11 cellular contexts compared by ENCODE assay signal in the genomic region with DNA sequence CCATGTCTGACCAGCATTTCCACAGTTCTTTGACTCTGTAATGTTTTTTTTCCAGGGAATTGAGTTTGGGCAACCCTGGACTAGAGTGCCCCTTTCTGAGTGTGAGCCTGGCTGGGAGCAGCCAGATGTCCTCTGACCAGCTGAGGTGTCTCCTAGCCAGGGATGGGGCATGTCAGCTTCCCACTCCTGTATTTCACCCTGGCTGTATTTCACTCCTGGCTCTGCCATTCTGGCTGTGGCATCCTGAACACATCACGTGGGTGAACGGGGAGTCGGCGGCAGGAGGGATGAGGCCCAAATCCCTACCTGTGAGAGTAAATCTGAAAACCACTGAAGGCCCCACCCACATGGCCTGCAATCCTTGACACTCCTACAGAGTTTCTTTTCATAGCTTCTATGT. TPM values are rescaled to one million over a fixed set of nuclear protein-coding genes. Genes with fewer than 3 reads are reported as not detected.
DNase-seq lines count a peak whose midpoint lies in the region; ATAC-seq and TF ChIP-seq lines count a peak whose summit lies in the region.
"Had no signal": no experiment of that assay in that cellular context is flagged by ENCODE, and none has a peak within 500 bp of the region (broad histone marks: within the 10 kb centered on the region; RNA-seq: fewer than 3 reads in every experiment).

No MANE protein-coding gene starts in this region.

- H3K27ac ChIP-seq in SK-N-SH (ENCODE audit: low read depth in 2 of 2, low read length in 1 of 2) (peak overlapping the region; percentile 35 to 73; a peak in 3 of 4 replicates), VCaP (peak overlapping the region; percentile 90), fibroblast of lung (ENCODE audit: insufficient read depth, low read length) (peak overlapping the region; percentile 22)
- H3K27ac ChIP-seq: 22Rv1 had no signal

- H3K79me2 ChIP-seq in SK-N-SH (ENCODE audit: insufficient read depth) (no peaks in the 10 kb centered on the region), fibroblast of lung (ENCODE audit: control insufficient read depth, insufficient read depth, low read length) (no peaks in the 10 kb centered on the region)

- H3K9me3 ChIP-seq in SK-N-SH = no peaks in the 10 kb centered on the region
- H3K9me3 ChIP-seq in fibroblast of lung (ENCODE audit: control insufficient read depth, insufficient read depth, low read depth, low read length) = no peaks in the 10 kb centered on the region
- H3K9me3 ChIP-seq: HAP-1, ovary had no signal

- H3F3A ChIP-seq in SK-N-SH (replicated peaks; ENCODE audit: insufficient read depth) = peaks cover 3% of the 10 kb centered on the region

- H3K9ac ChIP-seq in SK-N-SH (peak overlapping the region; percentile 24; the same call in 1 of the 2 replicates), fibroblast of lung (ENCODE audit: insufficient read depth, low read length) (no peak overlapping the region)

- CTCF ChIA-PET in SK-N-SH (lab: Yijun Ruan, JAX) = interaction anchor here (0.6 to 7.2 kb wide), 53 partner anchors 11 to 231 kb away, joined by 3 to 104 read pairs (median 4); a partner anchor contains a TSS

- POLR2A ChIA-PET in SK-N-SH (lab: Yijun Ruan, JAX) = interaction anchor here (1.6 kb wide), 1 partner anchor 133 kb away, joined by 5 read pairs; no protein-coding TSS in a partner anchor

- peaks cover 0 to 24% of the 10 kb centered on the region in 2 experiments for H3K36me3 ChIP-seq in SK-N-SH (replicated peaks in 1 of 2; ENCODE audit: control insufficient read depth in 1 of 2, insufficient read depth in 2 of 2, low read length in 1 of 2)
- H3K36me3 ChIP-seq in fibroblast of lung (ENCODE audit: control insufficient read depth, insufficient read depth, low read length) = peaks cover 15% of the 10 kb centered on the region
- H3K36me3 ChIP-seq: ovary had no signal

- H2AFZ ChIP-seq in SK-N-SH (ENCODE audit: low read depth) (no peak overlapping the region), fibroblast of lung (ENCODE audit: low read length) (no peak overlapping the region)

- H3K4me2 ChIP-seq in SK-N-SH = 0 out of 2 replicates have a peak overlapping the region, but pooled peaks have one; percentile 67
- H3K4me2 ChIP-seq in fibroblast of lung (ENCODE audit: extremely low read depth, insufficient read depth, low read length) = no peak overlapping the region

- H4K20me1 ChIP-seq in SK-N-SH (ENCODE audit: insufficient read depth) (no peaks in the 10 kb centered on the region), fibroblast of lung (ENCODE audit: control insufficient read depth, extremely low read depth, insufficient read depth, low read length) (no peaks in the 10 kb centered on the region)

- ATAC-seq in SK-N-SH treated with all-trans-retinoic acid at 6 μM for 48 hours (no peak), GM21367 (IDR thresholded peaks at IDR 0.05; ENCODE audit: unreplicated experiment) (no peak)
- ATAC-seq in stimulated activated effector memory CD8-positive, alpha-beta T cell treated with anti-CD3 and anti-CD28 coated beads, Interleukin-12 subunit alpha, Interleukin-12 subunit beta, amount 100 ng/mL, for 72 hours = no peak

- TF ChIP-seq EP300 in SK-N-SH (IDR thresholded peaks at IDR 0.05; ENCODE audit: borderline replicate concordance in 1 of 2, low read depth in 1 of 2, low read length in 1 of 2) = no peak

- TF ChIP-seq CTCF in SK-N-SH (IDR thresholded peaks at IDR 0.05) (no peak), VCaP (conservative IDR thresholded peaks at IDR 0.05) (no peak), fibroblast of lung (conservative IDR thresholded peaks at IDR 0.05 in 1 of 2, IDR thresholded peaks at IDR 0.05 in 1 of 2; ENCODE audit: low read depth in 1 of 2, low read length in 2 of 2) (no peak)

- H3K4me1 ChIP-seq in SK-N-SH (ENCODE audit: control insufficient read depth in 1 of 2, insufficient read depth in 2 of 2, low read depth in 1 of 2, low read length in 1 of 2) (peaks cover 20 to 31% of the 10 kb centered on the region in 2 experiments; a peak in 3 of 4 replicates), fibroblast of lung (ENCODE audit: control insufficient read depth, extremely low read depth, insufficient read depth, low read length) (peaks cover 21% of the 10 kb centered on the region)
- H3K4me1 ChIP-seq: HAP-1 had no signal

- H3K9me2 ChIP-seq in SK-N-SH = no peaks in the 10 kb centered on the region

- DNase-seq in SK-N-SH = no peak
- DNase-seq in fibroblast of lung (ENCODE audit: low read depth in 2 of 2) = no peak
- DNase-seq in stimulated activated effector memory CD8-positive, alpha-beta T cell treated with anti-CD3 and anti-CD28 coated beads, Interleukin-12 subunit alpha, Interleukin-12 subunit beta, amount 100 ng/mL, for 72 hours (ENCODE audit: low spot score in 2 of 2) = no peak
- no peak for DNase-seq in hippocampal formation (lab: John Stamatoyannopoulos, UW)
- DNase-seq in HT-29 (ENCODE audit: low spot score) = no peak

- H3K36me3 Mint-ChIP-seq in stimulated activated effector memory CD8-positive, alpha-beta T cell treated with anti-CD3 and anti-CD28 coated beads, Interleukin-12 subunit alpha, Interleukin-12 subunit beta, amount 100 ng/mL, for 72 hours = peaks cover 56% of the 10 kb centered on the region

- H3K4me3 Mint-ChIP-seq in stimulated activated effector memory CD8-positive, alpha-beta T cell treated with anti-CD3 and anti-CD28 coated beads, Interleukin-12 subunit alpha, Interleukin-12 subunit beta, amount 100 ng/mL, for 72 hours = peak overlapping the region; percentile 71

- 50% methylated on average over 4 of the region's 4 CpGs for WGBS in SK-N-SH (ENCODE audit: low lambda C conversion rate)

- TF ChIP-seq RAD21 in SK-N-SH (IDR thresholded peaks at IDR 0.05; ENCODE audit: low read length) = no peak

- H3K4me3 ChIP-seq in SK-N-SH (ENCODE audit: low read depth in 2 of 2, low read length in 1 of 2) (no peak overlapping the region; a peak in 1 of 4 replicates), fibroblast of lung (replicated peaks in 1 of 4; ENCODE audit: control extremely low read depth in 1 of 4, insufficient read depth in 1 of 4, low read depth in 3 of 4, low read length in 4 of 4) (no peak overlapping the region)
- H3K4me3 ChIP-seq: HAP-1, ovary had no signal

- no peaks in the 10 kb centered on the region for H3K27me3 ChIP-seq in SK-N-SH (ENCODE audit: insufficient read depth)
- no peaks in the 10 kb centered on the region for H3K27me3 ChIP-seq in fibroblast of lung (ENCODE audit: control insufficient read depth, insufficient read depth, low read length)
- H3K27me3 ChIP-seq: ovary had no signal

- peak overlapping the region; percentile 94 for H3K27ac Mint-ChIP-seq in stimulated activated effector memory CD8-positive, alpha-beta T cell treated with anti-CD3 and anti-CD28 coated beads, Interleukin-12 subunit alpha, Interleukin-12 subunit beta, amount 100 ng/mL, for 72 hours

- peaks cover 84% of the 10 kb centered on the region for H3K4me1 Mint-ChIP-seq in stimulated activated effector memory CD8-positive, alpha-beta T cell treated with anti-CD3 and anti-CD28 coated beads, Interleukin-12 subunit alpha, Interleukin-12 subunit beta, amount 100 ng/mL, for 72 hours

- H3K9me3 Mint-ChIP-seq in stimulated activated effector memory CD8-positive, alpha-beta T cell treated with anti-CD3 and anti-CD28 coated beads, Interleukin-12 subunit alpha, Interleukin-12 subunit beta, amount 100 ng/mL, for 72 hours = no peaks in the 10 kb centered on the region

TF ChIP-seq in SK-N-SH, 30 proteins besides CTCF, POLR2A, EP300 and RAD21:
- no peak for TF ChIP-seq TEAD4 (IDR thresholded peaks at IDR 0.05; ENCODE audit: borderline replicate concordance, insufficient read depth)
- no peak for TF ChIP-seq RCOR1 (IDR thresholded peaks at IDR 0.05; ENCODE audit: low read length)
- no peak for TF ChIP-seq TCF12 (IDR thresholded peaks at IDR 0.05)
- TF ChIP-seq TAF1 (IDR thresholded peaks at IDR 0.05; ENCODE audit: borderline replicate concordance, low read depth, low read length) = no peak
- no peak for TF ChIP-seq GABPA (IDR thresholded peaks at IDR 0.05; ENCODE audit: low read depth)

TF ChIP-seq in SK-N-SH treated with all-trans-retinoic acid at 6 μM for 48 hours, 23 proteins besides CTCF, POLR2A, EP300 and RAD21 (continues in another document):
- TF ChIP-seq ZFP30 (CRISPR knock-in tag; IDR thresholded peaks at IDR 0.05) (no peak), BACH2 (CRISPR knock-in tag; IDR thresholded peaks at IDR 0.05; ENCODE audit: borderline replicate concordance) (no peak), ZFP3 (CRISPR knock-in tag; IDR thresholded peaks at IDR 0.05) (no peak), SNAI2 (CRISPR knock-in tag; IDR thresholded peaks at IDR 0.05) (no peak), PPARA (CRISPR knock-in tag; IDR thresholded peaks at IDR 0.05; ENCODE audit: borderline replicate concordance) (no peak), ISL1 (CRISPR knock-in tag; IDR thresholded peaks at IDR 0.05) (no peak), CSDC2 (CRISPR knock-in tag; IDR thresholded peaks at IDR 0.05) (no peak), ZNF70 (CRISPR knock-in tag; IDR thresholded peaks at IDR 0.05) (no peak), GLIS3 (CRISPR knock-in tag; IDR thresholded peaks at IDR 0.05) (no peak)
- TF ChIP-seq, protein P1, sequence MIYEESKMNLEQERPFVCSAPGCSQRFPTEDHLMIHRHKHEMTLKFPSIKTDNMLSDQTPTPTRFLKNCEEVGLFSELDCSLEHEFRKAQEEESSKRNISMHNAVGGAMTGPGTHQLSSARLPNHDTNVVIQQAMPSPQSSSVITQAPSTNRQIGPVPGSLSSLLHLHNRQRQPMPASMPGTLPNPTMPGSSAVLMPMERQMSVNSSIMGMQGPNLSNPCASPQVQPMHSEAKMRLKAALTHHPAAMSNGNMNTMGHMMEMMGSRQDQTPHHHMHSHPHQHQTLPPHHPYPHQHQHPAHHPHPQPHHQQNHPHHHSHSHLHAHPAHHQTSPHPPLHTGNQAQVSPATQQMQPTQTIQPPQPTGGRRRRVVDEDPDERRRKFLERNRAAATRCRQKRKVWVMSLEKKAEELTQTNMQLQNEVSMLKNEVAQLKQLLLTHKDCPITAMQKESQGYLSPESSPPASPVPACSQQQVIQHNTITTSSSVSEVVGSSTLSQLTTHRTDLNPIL (CRISPR knock-in tag; IDR thresholded peaks at IDR 0.05; ENCODE audit: low read depth) = no peak

RNA-seq across cellular contexts. Expression of a gene that starts 31.3 kb away (rescaled TPM):
- polyA plus RNA-seq in SK-N-SH (2012; rRNA removed) (3.3 and 3.9 TPM in 2 replicates), fibroblast of lung (2.0 and 2.9 TPM in 2 replicates)
- 1.5 and 2.2 TPM in 2 replicates for polyA plus RNA-seq in SK-N-SH (2012; cell fraction: cytosol; rRNA removed)
- polyA plus RNA-seq in SK-N-SH (2012; cell fraction: nucleus; rRNA removed) = 10.9 and 11.8 TPM in 2 replicates
- 1.8 and 3.6 TPM in 2 replicates for total RNA-seq in fibroblast of lung
- 2.9 and 3.8 TPM in 2 replicates for polyA plus RNA-seq in fibroblast of lung (2012)
- 7.1 and 8.2 TPM in 2 replicates for polyA minus RNA-seq in fibroblast of lung (ENCODE audit: low replicate concordance)
- 3.9 and 6.0 TPM in 2 replicates for total RNA-seq in HT-29 (2014; rRNA removed; shearing (Covaris generic))

RNA-seq across cellular contexts. Expression of a gene that starts 34.0 kb away (rescaled TPM):
- 37.9 and 39.8 TPM in 2 replicates for polyA plus RNA-seq in SK-N-SH (2012; rRNA removed)
- 45.3 and 46.1 TPM in 2 replicates for polyA plus RNA-seq in SK-N-SH (2012; cell fraction: cytosol; rRNA removed)
- 20.5 and 24.4 TPM in 2 replicates for polyA plus RNA-seq in SK-N-SH (2012; cell fraction: nucleus; rRNA removed)
- 124 and 142 TPM in 2 replicates for total RNA-seq in fibroblast of lung
- polyA plus RNA-seq in fibroblast of lung = 48.8 and 62.3 TPM in 2 replicates
- polyA plus RNA-seq in fibroblast of lung (2012) = 99.0 and 130 TPM in 2 replicates
- 141 and 163 TPM in 2 replicates for polyA minus RNA-seq in fibroblast of lung (ENCODE audit: low replicate concordance)
- 49.9 and 52.3 TPM in 2 replicates for total RNA-seq in HT-29 (2014; rRNA removed; shearing (Covaris generic))

Comparison
In these comparisons a context has a peak if more than half of its experiments do, and no peak if none do; other contexts are left out.
1. H3K27ac ChIP-seq: peak in every context shown above with its lines; median percentile 90 in VCaP; 54 in SK-N-SH; 22 in fibroblast of lung.